Comparison of ENCODE assay signal across 1 cellular context in the genomic region with DNA sequence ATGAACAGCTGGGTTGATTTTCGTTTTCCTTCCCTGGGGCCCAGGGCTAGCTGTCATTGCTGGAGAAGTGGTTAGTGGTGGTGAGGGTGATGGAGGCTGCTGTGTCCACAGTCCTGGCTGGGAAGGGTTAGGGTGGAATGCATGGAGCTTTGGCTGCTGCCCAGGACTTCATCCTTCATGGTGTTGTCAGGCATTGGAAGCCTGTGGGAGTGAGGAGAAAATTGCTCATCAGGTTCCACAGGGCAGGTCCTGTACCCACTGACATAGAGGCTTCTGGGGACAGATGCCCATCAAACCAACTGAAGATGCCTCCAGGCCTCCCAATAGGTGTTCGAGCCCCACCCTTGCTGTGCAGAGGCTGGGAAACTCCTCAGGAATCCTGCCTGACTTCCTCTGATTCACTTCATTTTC.
TF ChIP-seq lines count a peak whose summit lies in the region.

No MANE protein-coding gene starts in this region.

TF ChIP-seq in SK-N-SH treated with all-trans-retinoic acid at 6 μM for 48 hours, 23 proteins besides CTCF, POLR2A, EP300 and RAD21 (continued from another document):
- TF ChIP-seq, protein P1, sequence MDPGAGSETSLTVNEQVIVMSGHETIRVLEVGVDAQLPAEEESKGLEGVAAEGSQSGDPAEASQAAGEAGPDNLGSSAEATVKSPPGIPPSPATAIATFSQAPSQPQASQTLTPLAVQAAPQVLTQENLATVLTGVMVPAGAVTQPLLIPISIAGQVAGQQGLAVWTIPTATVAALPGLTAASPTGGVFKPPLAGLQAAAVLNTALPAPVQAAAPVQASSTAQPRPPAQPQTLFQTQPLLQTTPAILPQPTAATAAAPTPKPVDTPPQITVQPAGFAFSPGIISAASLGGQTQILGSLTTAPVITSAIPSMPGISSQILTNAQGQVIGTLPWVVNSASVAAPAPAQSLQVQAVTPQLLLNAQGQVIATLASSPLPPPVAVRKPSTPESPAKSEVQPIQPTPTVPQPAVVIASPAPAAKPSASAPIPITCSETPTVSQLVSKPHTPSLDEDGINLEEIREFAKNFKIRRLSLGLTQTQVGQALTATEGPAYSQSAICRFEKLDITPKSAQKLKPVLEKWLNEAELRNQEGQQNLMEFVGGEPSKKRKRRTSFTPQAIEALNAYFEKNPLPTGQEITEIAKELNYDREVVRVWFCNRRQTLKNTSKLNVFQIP (CRISPR knock-in tag; IDR thresholded peaks at IDR 0.05; ENCODE audit: borderline replicate concordance, low read depth): no peak
- TF ChIP-seq PPARA (CRISPR knock-in tag; IDR thresholded peaks at IDR 0.05; ENCODE audit: borderline replicate concordance) (no peak), OSR1 (CRISPR knock-in tag; IDR thresholded peaks at IDR 0.05) (no peak), TCF4 (CRISPR knock-in tag; IDR thresholded peaks at IDR 0.05; ENCODE audit: borderline replicate concordance) (no peak)
